ENCODE assay signal across 31 cellular contexts in genomic region chr17:32112416-32112815, GRCh38.
"Had no signal": no experiment of that assay in that cellular context is flagged by ENCODE, and none has a peak within 500 bp of the region (broad histone marks: within the 10 kb centered on the region; RNA-seq: fewer than 3 reads in every experiment).

No MANE protein-coding gene starts in this region.

- H3K27me3 ChIP-seq: esophagus squamous epithelium, left lung, pancreas, sigmoid colon, uterus had no signal

- ATAC-seq: activated naive CD4-positive, alpha-beta T cell treated with anti-CD3 and anti-CD28 coated beads, Interleukin-2, amount 50 U/mL, for 72 hours; activated T-cell treated with anti-CD3 and anti-CD28 coated beads, Interleukin-2, amount 50 U/mL, for 72 hours; heart right ventricle; left lung; lower lobe of right lung; naive thymus-derived CD8-positive, alpha-beta T cell; pancreas; stimulated activated effector memory CD8-positive, alpha-beta T cell treated with anti-CD3 and anti-CD28 coated beads, Interleukin-12 subunit alpha, Interleukin-12 subunit beta, amount 100 ng/mL, for 72 hours had no signal

- H3K9me3 Mint-ChIP-seq: activated CD4-positive, alpha-beta T cell treated with anti-CD3 and anti-CD28 coated beads, Interleukin-2, amount 10 ng/mL, durations not matched to agents 24 days and 14 days; activated naive CD4-positive, alpha-beta T cell treated with anti-CD3 and anti-CD28 coated beads, Interleukin-2, amount 50 U/mL, for 72 hours; activated T-cell treated with anti-CD3 and anti-CD28 coated beads, Interleukin-2, amount 50 U/mL, for 72 hours; central memory CD8-positive, alpha-beta T cell; dendritic cell treated with granulocyte-macrophage colony-stimulating factor and Interleukin-4, amounts not matched to agents 40 ng/mL and 50 ng/mL, for 4 days; naive thymus-derived CD8-positive, alpha-beta T cell; neural crest cell; stimulated activated effector memory CD8-positive, alpha-beta T cell treated with anti-CD3 and anti-CD28 coated beads, Interleukin-12 subunit alpha, Interleukin-12 subunit beta, amount 100 ng/mL, for 72 hours; stimulated activated naive CD8-positive, alpha-beta T cell treated with anti-CD3 and anti-CD28 coated beads, Interleukin-15, Interleukin-2, amounts not matched to agents 100 ng/mL and 50 ng/mL, for 24 hours; T-helper 2 cell treated with Interferon-gamma antibody and Interleukin-4, amounts not matched to agents 5 μg/mL and 100 μg/mL, for 36 hours had no signal

- H3K4me1 ChIP-seq: pancreas, prostate gland, uterus had no signal

- H3K36me3 ChIP-seq: esophagus squamous epithelium, heart right ventricle, left lung, lower lobe of right lung, pancreas, prostate gland, sigmoid colon, thoracic aorta, uterus, WERI-Rb-1 had no signal

- H3K27ac ChIP-seq: epithelial cell of prostate, esophagus squamous epithelium, heart right ventricle, left lung, lower lobe of right lung, pancreas, prostate gland, sigmoid colon, thoracic aorta, uterus, WERI-Rb-1 had no signal

- H3K36me3 Mint-ChIP-seq: activated naive CD4-positive, alpha-beta T cell treated with anti-CD3 and anti-CD28 coated beads, Interleukin-2, amount 50 U/mL, for 72 hours; naive thymus-derived CD8-positive, alpha-beta T cell; stimulated activated effector memory CD8-positive, alpha-beta T cell treated with anti-CD3 and anti-CD28 coated beads, Interleukin-12 subunit alpha, Interleukin-12 subunit beta, amount 100 ng/mL, for 72 hours had no signal

- H3K9me3 ChIP-seq: esophagus squamous epithelium, heart right ventricle, left lung, lower lobe of right lung, pancreas, prostate gland, sigmoid colon, thoracic aorta, uterus had no signal

- H3K4me3 ChIP-seq: left lung, lower lobe of right lung, pancreas, prostate gland, sigmoid colon, thoracic aorta, uterus had no signal

- H3K27me3 Mint-ChIP-seq: dendritic cell treated with granulocyte-macrophage colony-stimulating factor and Interleukin-4, amounts not matched to agents 40 ng/mL and 50 ng/mL, for 4 days; naive thymus-derived CD8-positive, alpha-beta T cell; stimulated activated naive CD8-positive, alpha-beta T cell treated with anti-CD3 and anti-CD28 coated beads, Interleukin-15, Interleukin-2, amounts not matched to agents 100 ng/mL and 50 ng/mL, for 24 hours had no signal

- H3K4me1 Mint-ChIP-seq: stimulated activated effector memory CD8-positive, alpha-beta T cell treated with anti-CD3 and anti-CD28 coated beads, Interleukin-12 subunit alpha, Interleukin-12 subunit beta, amount 100 ng/mL, for 72 hours had no signal

- H3K4me3 Mint-ChIP-seq: activated CD4-positive, alpha-beta T cell treated with anti-CD3 and anti-CD28 coated beads, Interleukin-2, amount 10 ng/mL, durations not matched to agents 24 days and 14 days; activated T-cell treated with anti-CD3 and anti-CD28 coated beads, Interleukin-2, amount 50 U/mL, for 72 hours; central memory CD8-positive, alpha-beta T cell; dendritic cell treated with granulocyte-macrophage colony-stimulating factor and Interleukin-4, amounts not matched to agents 40 ng/mL and 50 ng/mL, for 4 days; naive thymus-derived CD8-positive, alpha-beta T cell; neural crest cell; stimulated activated effector memory CD8-positive, alpha-beta T cell treated with anti-CD3 and anti-CD28 coated beads, Interleukin-12 subunit alpha, Interleukin-12 subunit beta, amount 100 ng/mL, for 72 hours; stimulated activated naive CD8-positive, alpha-beta T cell treated with anti-CD3 and anti-CD28 coated beads, Interleukin-15, Interleukin-2, amounts not matched to agents 100 ng/mL and 50 ng/mL, for 24 hours; T-helper 2 cell treated with Interferon-gamma antibody and Interleukin-4, amounts not matched to agents 5 μg/mL and 100 μg/mL, for 36 hours had no signal

- H3K27ac Mint-ChIP-seq: activated CD4-positive, alpha-beta T cell treated with anti-CD3 and anti-CD28 coated beads, Interleukin-2, amount 10 ng/mL, durations not matched to agents 24 days and 14 days; activated naive CD4-positive, alpha-beta T cell treated with anti-CD3 and anti-CD28 coated beads, Interleukin-2, amount 50 U/mL, for 72 hours; activated T-cell treated with anti-CD3 and anti-CD28 coated beads, Interleukin-2, amount 50 U/mL, for 72 hours; dendritic cell treated with granulocyte-macrophage colony-stimulating factor and Interleukin-4, amounts not matched to agents 40 ng/mL and 50 ng/mL, for 4 days; naive thymus-derived CD8-positive, alpha-beta T cell; stimulated activated effector memory CD8-positive, alpha-beta T cell treated with anti-CD3 and anti-CD28 coated beads, Interleukin-12 subunit alpha, Interleukin-12 subunit beta, amount 100 ng/mL, for 72 hours; stimulated activated naive CD8-positive, alpha-beta T cell treated with anti-CD3 and anti-CD28 coated beads, Interleukin-15, Interleukin-2, amounts not matched to agents 100 ng/mL and 50 ng/mL, for 24 hours; T-helper 2 cell treated with Interferon-gamma antibody and Interleukin-4, amounts not matched to agents 5 μg/mL and 100 μg/mL, for 36 hours had no signal

- DNase-seq: activated CD4-positive, alpha-beta T cell treated with anti-CD3 and anti-CD28 coated beads, Interleukin-2, amount 10 ng/mL, durations not matched to agents 24 days and 14 days; activated CD4-positive, CD25-positive, alpha-beta regulatory T cell treated with anti-CD3 and anti-CD28 coated beads, Interleukin-2, amount 50 U/mL, for 72 hours; activated naive CD4-positive, alpha-beta T cell; activated T-cell treated with anti-CD3 and anti-CD28 coated beads for 4 hours; activated T-cell treated with anti-CD3 and anti-CD28 coated beads, Interleukin-2, amount 50 U/mL, for 72 hours; esophagus squamous epithelium; foreskin melanocyte; heart right ventricle; left lung; lower lobe of right lung; mesenchymal stem cell; naive thymus-derived CD8-positive, alpha-beta T cell; nucleus accumbens; pancreas; retina; sigmoid colon; small intestine; stimulated activated CD4-positive, alpha-beta T cell treated with anti-CD3 and anti-CD28 coated beads, Interleukin-4, amount 100 ng/mL, for 24 hours; trophoblast cell; uterus; WERI-Rb-1 had no signal
